Comparison of ENCODE assay signal across 1 cellular context in genomic region chr9:28059192-28059591, GRCh38.
TF ChIP-seq lines count a peak whose summit lies in the region.

No MANE protein-coding gene starts in this region.

TF ChIP-seq in H1, 55 proteins besides CTCF, POLR2A, EP300 and RAD21:
- TF ChIP-seq FOSL1 (IDR thresholded peaks at IDR 0.05; ENCODE audit: insufficient read depth, low read depth, low read length) (no peak), JUN (IDR thresholded peaks at IDR 0.05; ENCODE audit: low read depth, low read length) (no peak), E2F6 (IDR thresholded peaks at IDR 0.05) (no peak), SIRT6 (IDR thresholded peaks at IDR 0.05; ENCODE audit: low read length) (no peak), ZNF274 (IDR thresholded peaks at IDR 0.05; ENCODE audit: borderline replicate concordance, extremely low read depth, low read length) (no peak), KDM1A (IDR thresholded peaks at IDR 0.05; ENCODE audit: borderline replicate concordance, low read length) (no peak), RNF2 (IDR thresholded peaks at IDR 0.05; ENCODE audit: borderline replicate concordance, low read depth, low read length, missing control alignments, poor library complexity, severe bottlenecking) (no peak), TCF12 (IDR thresholded peaks at IDR 0.05; ENCODE audit: low read depth, low read length) (no peak), SUZ12 (IDR thresholded peaks at IDR 0.05; ENCODE audit: low read length) (no peak), PHF8 (conservative IDR thresholded peaks at IDR 0.05; ENCODE audit: low read depth, low read length) (no peak), NANOG (IDR thresholded peaks at IDR 0.05; ENCODE audit: insufficient read depth, low read depth, low read length, poor library complexity, severe bottlenecking) (no peak), SP2 (IDR thresholded peaks at IDR 0.05; ENCODE audit: low read length) (no peak), GTF2F1 (IDR thresholded peaks at IDR 0.05; ENCODE audit: borderline replicate concordance, low read depth, low read length) (no peak), RBBP5 (IDR thresholded peaks at IDR 0.05; ENCODE audit: borderline replicate concordance, low read depth, low read length) (no peak), YY1 (IDR thresholded peaks at IDR 0.05; ENCODE audit: low read depth, low read length) (no peak), TBP (IDR thresholded peaks at IDR 0.05; ENCODE audit: low read depth, low read length) (no peak), CTBP2 (IDR thresholded peaks at IDR 0.05; ENCODE audit: borderline replicate concordance, insufficient read depth, insufficient read length, low read length) (no peak), NRF1 (IDR thresholded peaks at IDR 0.05; ENCODE audit: low read depth, low read length) (no peak)
TF ChIP-seq in H1: peak in this region for 0.
